In the genomic region with DNA sequence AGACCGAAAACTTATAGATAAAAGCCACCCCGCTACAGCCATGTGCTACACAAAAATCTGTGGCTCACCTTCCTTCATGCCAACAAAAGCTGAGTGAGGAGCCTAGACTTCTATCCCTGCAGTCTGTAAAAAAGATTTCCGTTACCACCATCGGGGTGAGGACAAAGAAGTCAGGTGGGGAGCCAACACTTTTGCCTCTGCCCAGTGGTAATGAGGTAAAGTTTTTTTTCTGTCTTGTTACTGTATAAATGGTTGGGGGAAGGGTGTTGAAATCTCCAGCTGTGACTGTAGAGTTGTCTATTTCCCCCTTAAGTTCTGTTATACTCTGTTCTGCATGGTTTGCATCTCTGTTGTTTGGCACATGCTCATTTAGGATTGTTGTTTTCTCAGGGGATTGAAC, we compare ENCODE assay signal across 21 cellular contexts.
DNase-seq lines count a peak whose midpoint lies in the region; ATAC-seq and TF ChIP-seq lines count a peak whose summit lies in the region.
"Had no signal": no experiment of that assay in that cellular context is flagged by ENCODE, and none has a peak within 500 bp of the region (broad histone marks: within the 10 kb centered on the region; RNA-seq: fewer than 3 reads in every experiment).

No MANE protein-coding gene starts in this region.

- H3K9ac ChIP-seq in HUES64 (ENCODE audit: low read depth, low read length) (peak overlapping the region; percentile 17; the same call in 1 of the 2 replicates), endodermal cell (ENCODE audit: extremely low read depth, low read length, poor library complexity, severe bottlenecking) (no peak overlapping the region)

- 46% methylated on average over 4 of the region's 4 CpGs for WGBS in HUES64
- WGBS in endodermal cell (ENCODE audit: insufficient coverage in 1 of 2, insufficient read length in 1 of 2), 2 experiments: 30 to 52% methylated on average over 2 to 4 of the region's 4 CpGs

- H3K9me3 ChIP-seq in HUES64 (ENCODE audit: insufficient read depth, low read depth, low read length) (no peaks in the 10 kb centered on the region; the same call in 1 of the 2 replicates), endodermal cell (ENCODE audit: control insufficient read depth, low read length) (peaks cover 17% of the 10 kb centered on the region)

- H3K36me3 Mint-ChIP-seq in endodermal cell (ENCODE audit: low read depth) (no peaks in the 10 kb centered on the region), naive B cell (peaks cover 0 to 5% of the 10 kb centered on the region in 2 donors)
- H3K36me3 Mint-ChIP-seq in activated CD4-positive, alpha-beta T cell treated with anti-CD3 and anti-CD28 coated beads, Interleukin-2, amount 10 ng/mL, durations not matched to agents 24 days and 14 days (ENCODE audit: low read depth): no peaks in the 10 kb centered on the region
- H3K36me3 Mint-ChIP-seq: CD4-positive, alpha-beta memory T cell had no signal

- H3K4me1 ChIP-seq in HUES64 (ENCODE audit: insufficient read depth, low read length): peaks cover 22% of the 10 kb centered on the region
- no peaks in the 10 kb centered on the region for H3K4me1 ChIP-seq in endodermal cell (ENCODE audit: control insufficient read depth, insufficient read depth, low read length)

- H3K27me3 ChIP-seq in HUES64 (ENCODE audit: insufficient read depth, low read length) (no peaks in the 10 kb centered on the region), endodermal cell (ENCODE audit: control insufficient read depth, insufficient read depth, low read length, poor library complexity, severe bottlenecking) (no peaks in the 10 kb centered on the region)

- H3K36me3 ChIP-seq in HUES64 (ENCODE audit: insufficient read depth, low read length): no peaks in the 10 kb centered on the region
- no peaks in the 10 kb centered on the region for H3K36me3 ChIP-seq in endodermal cell (ENCODE audit: control insufficient read depth, insufficient read depth, low read length)

- DNase-seq in Daoy (ENCODE audit: low read depth) (peak; percentile 7), endodermal cell (peak; percentile 69), naive B cell (peak; percentile 6), HPDE6-E6E7 (ENCODE audit: extremely low spot score) (no peak), MV-4-11 (lab: John Stamatoyannopoulos, UW) (no peak), NK-92 (lab: John Stamatoyannopoulos, UW; ENCODE audit: unreplicated experiment) (no peak)
- no peak for DNase-seq in activated CD4-positive, alpha-beta T cell treated with anti-CD3 and anti-CD28 coated beads, Interleukin-2, amount 10 ng/mL, durations not matched to agents 24 days and 14 days
- DNase-seq: CD4-positive, alpha-beta memory T cell; DMS153; EL; GOT3; HFFc6; KG1; NCI-H1417; NCI-H187; NCI-H2107; NCI-H524 had no signal

- H3K27ac ChIP-seq in HUES64 (ENCODE audit: low read depth, low read length) (peak overlapping the region; percentile 12; the same call in 1 of the 2 replicates), endodermal cell (ENCODE audit: low read depth, low read length) (no peak overlapping the region)

- no peak overlapping the region for H3K4me3 Mint-ChIP-seq in endodermal cell
- no peak overlapping the region for H3K4me3 Mint-ChIP-seq in naive B cell
- no peak overlapping the region for H3K4me3 Mint-ChIP-seq in activated CD4-positive, alpha-beta T cell treated with anti-CD3 and anti-CD28 coated beads, Interleukin-2, amount 10 ng/mL, durations not matched to agents 24 days and 14 days
- H3K4me3 Mint-ChIP-seq: CD4-positive, alpha-beta memory T cell; HFFc6 had no signal

- peak; percentile 45 to 47 for ATAC-seq in naive B cell (ENCODE audit: low read depth in 2 of 2)
- ATAC-seq: HepG2, Panc1, Right ventricle myocardium inferior had no signal

- intact Hi-C loops in activated CD4-positive, alpha-beta T cell treated with anti-CD3 and anti-CD28 coated beads, Interleukin-2, amount 10 ng/mL, durations not matched to agents 24 days and 14 days (cut with micrococcal nuclease): no loop called here

- no peak for TF ChIP-seq CTCF in endodermal cell (conservative IDR thresholded peaks at IDR 0.05)

- H3K27me3 Mint-ChIP-seq in endodermal cell (ENCODE audit: insufficient read depth) (no peaks in the 10 kb centered on the region), naive B cell (no peaks in the 10 kb centered on the region)
- no peaks in the 10 kb centered on the region for H3K27me3 Mint-ChIP-seq in activated CD4-positive, alpha-beta T cell treated with anti-CD3 and anti-CD28 coated beads, Interleukin-2, amount 10 ng/mL, durations not matched to agents 24 days and 14 days
- H3K27me3 Mint-ChIP-seq: CD4-positive, alpha-beta memory T cell had no signal

- H3K4me1 Mint-ChIP-seq in endodermal cell (peaks cover 14% of the 10 kb centered on the region), naive B cell (peaks cover 6 to 12% (median 11%) of the 10 kb centered on the region in 3 donors)
- no peaks in the 10 kb centered on the region for H3K4me1 Mint-ChIP-seq in activated CD4-positive, alpha-beta T cell treated with anti-CD3 and anti-CD28 coated beads, Interleukin-2, amount 10 ng/mL, durations not matched to agents 24 days and 14 days
- H3K4me1 Mint-ChIP-seq: CD4-positive, alpha-beta memory T cell had no signal

- H3K4me3 ChIP-seq in HUES64 (ENCODE audit: low read length): no peak overlapping the region
- H3K4me3 ChIP-seq in endodermal cell (ENCODE audit: low read length): no peak overlapping the region

- H3K27ac Mint-ChIP-seq in endodermal cell (peak overlapping the region; percentile 83), naive B cell (peak overlapping the region in 1 of 6 donors; percentile 67)
- H3K27ac Mint-ChIP-seq in activated CD4-positive, alpha-beta T cell treated with anti-CD3 and anti-CD28 coated beads, Interleukin-2, amount 10 ng/mL, durations not matched to agents 24 days and 14 days: no peak overlapping the region
- H3K27ac Mint-ChIP-seq: CD4-positive, alpha-beta memory T cell; HFFc6 had no signal

- H3K9me3 Mint-ChIP-seq in endodermal cell (peaks cover 14% of the 10 kb centered on the region), naive B cell (peaks cover 4 to 15% (median 10%) of the 10 kb centered on the region in 7 donors)
- peaks cover 3% of the 10 kb centered on the region for H3K9me3 Mint-ChIP-seq in activated CD4-positive, alpha-beta T cell treated with anti-CD3 and anti-CD28 coated beads, Interleukin-2, amount 10 ng/mL, durations not matched to agents 24 days and 14 days

Comparison
In these comparisons a context has a peak if more than half of its experiments do, and no peak if none do; other contexts are left out.
1. DNase-seq: peak in Daoy (single experiment), endodermal cell (single experiment) and naive B cell (single experiment); none in HPDE6-E6E7 (single experiment), MV-4-11 (single experiment), NK-92 (single experiment) and activated CD4-positive, alpha-beta T cell treated with anti-CD3 and anti-CD28 coated beads, Interleukin-2, amount 10 ng/mL, durations not matched to agents 24 days and 14 days (single experiment).